ENCODE assay signal across 6 cellular contexts in genomic region chr5:45748511-45748910, GRCh38. TPM values are rescaled to one million over a fixed set of nuclear protein-coding genes. Genes with fewer than 3 reads are reported as not detected.
"Had no signal": no experiment of that assay in that cellular context is flagged by ENCODE, and none has a peak within 500 bp of the region (broad histone marks: within the 10 kb centered on the region; RNA-seq: fewer than 3 reads in every experiment).

No MANE protein-coding gene starts in this region.

RNA-seq across cellular contexts. Expression of gene HCN1, which starts 52.3 kb away (rescaled TPM):
- total RNA-seq: natural killer cell treated with Interleukin-12 subunit alpha and Interleukin-12 subunit beta and Interleukin-15 and Interleukin-18, amount 100 ng/mL, for 72 hours; osteocyte; posterior vena cava; pulmonary artery endothelial cell; smooth muscle cell; spleen had no signal
